15 cellular contexts compared by ENCODE assay signal in genomic region chr19:13092608-13093260, GRCh38. TPM values are rescaled to one million over a fixed set of nuclear protein-coding genes. Genes with fewer than 3 reads are reported as not detected.
DNase-seq lines count a peak whose midpoint lies in the region; ATAC-seq and TF ChIP-seq lines count a peak whose summit lies in the region.
"Had no signal": no experiment of that assay in that cellular context is flagged by ENCODE, and none has a peak within 500 bp of the region (broad histone marks: within the 10 kb centered on the region; RNA-seq: fewer than 3 reads in every experiment).

No MANE protein-coding gene starts in this region.

- no peaks in the 10 kb centered on the region for H3K9me3 ChIP-seq in stomach
- no peaks in the 10 kb centered on the region for H3K9me3 ChIP-seq in OCI-LY7 (ENCODE audit: low read length)

- intact Hi-C loops in stomach (cut with DNase I; ENCODE audit: low total_unique reads) (no loop called here), OCI-LY7 (cut with micrococcal nuclease; ENCODE audit: unreplicated experiment) (loop anchor here (1.0 to 5.0 kb wide), 2 partner anchors 60 to 115 kb away; no protein-coding TSS in a partner anchor)

- no peak overlapping the region for H3K4me3 Mint-ChIP-seq in endothelial cell (ENCODE audit: unreplicated experiment)
- no peak overlapping the region for H3K4me3 Mint-ChIP-seq in stimulated activated memory B cell treated with anti-CD40 and anti-IgM and Interleukin-4, amounts not matched to agents 10 μg/mL and 1 μg/mL and 100 μg/mL, for 72 hours
- H3K4me3 Mint-ChIP-seq: activated CD4-positive, alpha-beta memory T cell treated with anti-CD3 and anti-CD28 coated beads for 36 hours; CD4-positive, alpha-beta T cell had no signal

- H2AFZ ChIP-seq in OCI-LY7 (ENCODE audit: low read length), result no peak overlapping the region

- no peak for TF ChIP-seq EP300 in stomach (IDR thresholded peaks at IDR 0.05)

- no peaks in the 10 kb centered on the region for H3K79me2 ChIP-seq in OCI-LY7 (ENCODE audit: insufficient read depth, low read depth, low read length)

- H3K36me3 ChIP-seq in stomach, result peaks cover 0 to 47% (median 42%) of the 10 kb centered on the region in 4 donors
- no peaks in the 10 kb centered on the region for H3K36me3 ChIP-seq in OCI-LY7 (ENCODE audit: insufficient read depth, low read length)

- no peak overlapping the region for H3K4me2 ChIP-seq in OCI-LY7 (ENCODE audit: low read length)

- CTCF ChIA-PET in OCI-LY7 (lab: Charles Lee; ENCODE audit: unreplicated experiment), result no interaction called here

- peaks cover 7% of the 10 kb centered on the region for H3K27me3 Mint-ChIP-seq in endothelial cell (ENCODE audit: unreplicated experiment)
- H3K27me3 Mint-ChIP-seq in stimulated activated memory B cell treated with anti-CD40 and anti-IgM and Interleukin-4, amounts not matched to agents 10 μg/mL and 1 μg/mL and 100 μg/mL, for 72 hours, result peaks cover 8% of the 10 kb centered on the region

- peaks cover 12% of the 10 kb centered on the region for H3K4me1 Mint-ChIP-seq in endothelial cell (ENCODE audit: unreplicated experiment)
- peaks cover 32% of the 10 kb centered on the region for H3K4me1 Mint-ChIP-seq in stimulated activated memory B cell treated with anti-CD40 and anti-IgM and Interleukin-4, amounts not matched to agents 10 μg/mL and 1 μg/mL and 100 μg/mL, for 72 hours

- no TSS peak for BruUV-seq in OCI-LY7 (replicated peaks; lab: Mats Ljungman, UMichigan)

- 41 to 63% (median 47%) methylated on average over 8 to 14 of the region's 14 CpGs for WGBS in stomach, 5 donors

- peaks cover 10% of the 10 kb centered on the region for H3K36me3 Mint-ChIP-seq in endothelial cell (ENCODE audit: low read depth, unreplicated experiment)
- H3K36me3 Mint-ChIP-seq in stimulated activated memory B cell treated with anti-CD40 and anti-IgM and Interleukin-4, amounts not matched to agents 10 μg/mL and 1 μg/mL and 100 μg/mL, for 72 hours, result no peaks in the 10 kb centered on the region
- H3K36me3 Mint-ChIP-seq: activated CD4-positive, alpha-beta memory T cell treated with anti-CD3 and anti-CD28 coated beads for 36 hours had no signal

- no peak overlapping the region for H3K27ac Mint-ChIP-seq in endothelial cell (ENCODE audit: unreplicated experiment)
- no peak overlapping the region for H3K27ac Mint-ChIP-seq in stimulated activated memory B cell treated with anti-CD40 and anti-IgM and Interleukin-4, amounts not matched to agents 10 μg/mL and 1 μg/mL and 100 μg/mL, for 72 hours
- H3K27ac Mint-ChIP-seq: activated CD4-positive, alpha-beta memory T cell treated with anti-CD3 and anti-CD28 coated beads for 36 hours; CD4-positive, alpha-beta T cell had no signal

- ATAC-seq in stimulated activated memory B cell treated with anti-CD40 and anti-IgM and Interleukin-4, amounts not matched to agents 10 μg/mL and 1 μg/mL and 100 μg/mL, for 72 hours, result no peak
- ATAC-seq in HG03097 (IDR thresholded peaks at IDR 0.05; ENCODE audit: low FRiP score, unreplicated experiment), result no peak

- H3K27ac ChIP-seq in angular gyrus (ENCODE audit: low read depth, low read length) (peak overlapping the region; percentile 87), stomach (peak overlapping the region in 4 of 5 donors; percentile 51 to 90 (median 74)), OCI-LY7 (ENCODE audit: low read depth, low read length, poor library complexity, severe bottlenecking) (no peak overlapping the region)

- TF ChIP-seq CTCF in stomach (IDR thresholded peaks at IDR 0.05), result no peak
- no peak for TF ChIP-seq CTCF in endothelial cell (IDR thresholded peaks at IDR 0.05; ENCODE audit: unreplicated experiment)
- TF ChIP-seq CTCF in OCI-LY7 (conservative IDR thresholded peaks at IDR 0.05; ENCODE audit: low read length), result no peak

- no peaks in the 10 kb centered on the region for H3K9me2 ChIP-seq in OCI-LY7 (ENCODE audit: insufficient read depth, low read length)

- POLR2A ChIA-PET in OCI-LY7 (lab: Charles Lee), result no interaction called here

- H3K9me3 Mint-ChIP-seq in endothelial cell (ENCODE audit: unreplicated experiment), result no peaks in the 10 kb centered on the region
- no peaks in the 10 kb centered on the region for H3K9me3 Mint-ChIP-seq in stimulated activated memory B cell treated with anti-CD40 and anti-IgM and Interleukin-4, amounts not matched to agents 10 μg/mL and 1 μg/mL and 100 μg/mL, for 72 hours
- H3K9me3 Mint-ChIP-seq: activated CD4-positive, alpha-beta memory T cell treated with anti-CD3 and anti-CD28 coated beads for 36 hours; CD4-positive, alpha-beta T cell had no signal

- H4K20me1 ChIP-seq in OCI-LY7 (ENCODE audit: insufficient read depth, low read length), result no peaks in the 10 kb centered on the region

- H3K27me3 ChIP-seq in stomach, result peaks cover 0 to 2% (median 0%) of the 10 kb centered on the region in 3 donors

- peak; percentile 43 for DNase-seq in Daoy (ENCODE audit: low read depth)
- DNase-seq in kidney tubule cell (ENCODE audit: low spot score), result peak; percentile 56
- no peak for DNase-seq in stomach
- DNase-seq in endothelial cell (ENCODE audit: low spot score), result no peak
- no peak for DNase-seq in OCI-LY7 (ENCODE audit: low spot score)
- DNase-seq: activated CD4-positive, alpha-beta memory T cell treated with anti-CD3 and anti-CD28 coated beads for 36 hours; CD4-positive, alpha-beta T cell; cortex of kidney; NCI-H1092; NCI-H526; retina; SW 1271 had no signal

- H3K4me3 ChIP-seq in stomach, result no peak overlapping the region
- H3K4me3 ChIP-seq in OCI-LY7 (ENCODE audit: low read depth, low read length, poor library complexity, severe bottlenecking), result no peak overlapping the region

- no peak for TF ChIP-seq POLR2A in stomach (IDR thresholded peaks at IDR 0.05)

- H3K4me1 ChIP-seq in stomach, result peaks cover 52 to 81% (median 67%) of the 10 kb centered on the region in 4 donors
- peaks cover 38% of the 10 kb centered on the region for H3K4me1 ChIP-seq in OCI-LY7 (ENCODE audit: insufficient read depth, low read length, poor library complexity, severe bottlenecking)

RNA-seq across cellular contexts. Expression of gene LYL1, which starts 9.9 kb away (rescaled TPM):
- 0.24 and 0.34 TPM in 2 replicates for total RNA-seq in Daoy (2014; rRNA removed; shearing (Covaris generic))
- total RNA-seq in stomach (10 to 100 TPM in 2 of 5 donors, 1 to 10 TPM in 2, not detected in 1; 1.3 to 19.3 (median 7.6) TPM), endothelial cell (ENCODE audit: unreplicated experiment) (68.6 TPM), OCI-LY7 (2022) (70.4 and 72.5 TPM in 2 replicates)
- 1 to 10 TPM; 4.1 to 5.5 (median 5.0) TPM for polyA plus RNA-seq in stomach
- 66.8 and 75.5 TPM in 2 replicates for total RNA-seq in OCI-LY7 (2014; rRNA removed; shearing (Covaris generic))

RNA-seq across cellular contexts. Expression of gene TRMT1, which starts 23.8 kb away (rescaled TPM):
- total RNA-seq in Daoy (2014; rRNA removed; shearing (Covaris generic)), result 61.6 and 67.5 TPM in 2 replicates
- total RNA-seq in stomach, result 100 to 1,000 TPM in 1 of 5 donors, 10 to 100 TPM in 4; 29.6 to 373 (median 36.5) TPM
- polyA plus RNA-seq in stomach, result 10 to 100 TPM; 64.7 to 88.2 (median 77.9) TPM
- 54.2 TPM for total RNA-seq in endothelial cell (ENCODE audit: unreplicated experiment)
- 39.2 and 56.8 TPM in 2 replicates for total RNA-seq in OCI-LY7 (2014; rRNA removed; shearing (Covaris generic))
- total RNA-seq in OCI-LY7 (2022), result 38.2 and 50.4 TPM in 2 replicates

RNA-seq across cellular contexts. Expression of gene NACC1, which starts 25.3 kb away (rescaled TPM):
- 50.6 and 51.2 TPM in 2 replicates for total RNA-seq in Daoy (2014; rRNA removed; shearing (Covaris generic))
- 100 to 1,000 TPM in 1 of 5 donors, 10 to 100 TPM in 4; 10.1 to 122 (median 26.3) TPM for total RNA-seq in stomach
- polyA plus RNA-seq in stomach, result 10 to 100 TPM in 1 of 3 donors, 1 to 10 TPM in 2; 6.9 to 26.2 (median 9.5) TPM
- total RNA-seq in endothelial cell (ENCODE audit: unreplicated experiment), result 112 TPM
- total RNA-seq in OCI-LY7 (2014; rRNA removed; shearing (Covaris generic)), result 46.5 and 56.3 TPM in 2 replicates
- total RNA-seq in OCI-LY7 (2022), result 40.4 and 52.9 TPM in 2 replicates

RNA-seq across cellular contexts. Expression of gene STX10, which starts 57.4 kb away (rescaled TPM):
- total RNA-seq in Daoy (2014; rRNA removed; shearing (Covaris generic)), result 88.8 and 89.8 TPM in 2 replicates
- total RNA-seq in stomach (100 to 1,000 TPM in 3 of 5 donors, 10 to 100 TPM in 2; 20.4 to 942 (median 117) TPM), endothelial cell (ENCODE audit: unreplicated experiment) (31.8 TPM), OCI-LY7 (2022) (41.6 and 45.4 TPM in 2 replicates)
- 100 to 1,000 TPM in 1 of 3 donors, 10 to 100 TPM in 2; 74.8 to 114 (median 94.7) TPM for polyA plus RNA-seq in stomach
- total RNA-seq in OCI-LY7 (2014; rRNA removed; shearing (Covaris generic)), result 67.8 and 91.7 TPM in 2 replicates

RNA-seq across cellular contexts. Expression of gene IER2, which starts 57.5 kb away (rescaled TPM):
- 23.7 and 27.3 TPM in 2 replicates for total RNA-seq in Daoy (2014; rRNA removed; shearing (Covaris generic))
- 100 to 1,000 TPM in 3 of 5 donors, 10 to 100 TPM in 2; 32.3 to 421 (median 150) TPM for total RNA-seq in stomach
- 10 to 100 TPM; 64.3 to 87.2 (median 64.6) TPM for polyA plus RNA-seq in stomach
- total RNA-seq in endothelial cell (ENCODE audit: unreplicated experiment), result 115 TPM
- 61.6 and 64.3 TPM in 2 replicates for total RNA-seq in OCI-LY7 (2014; rRNA removed; shearing (Covaris generic))
- 79.5 and 89.0 TPM in 2 replicates for total RNA-seq in OCI-LY7 (2022)

Comparison
In these comparisons a context has a peak if more than half of its experiments do, and no peak if none do; other contexts are left out.
1. DNase-seq: peak in Daoy (single experiment) and kidney tubule cell (single experiment); none in stomach (single experiment), endothelial cell (single experiment) and OCI-LY7 (single experiment).